ENCODE assay signal across 19 cellular contexts in genomic region chr2:231696004-231696367, GRCh38. TPM values are rescaled to one million over a fixed set of nuclear protein-coding genes. Genes with fewer than 3 reads are reported as not detected.
DNase-seq lines count a peak whose midpoint lies in the region; ATAC-seq, FAIRE-seq and TF ChIP-seq lines count a peak whose summit lies in the region.
"Had no signal": no experiment of that assay in that cellular context is flagged by ENCODE, and none has a peak within 500 bp of the region (broad histone marks: within the 10 kb centered on the region; RNA-seq: fewer than 3 reads in every experiment).

No MANE protein-coding gene starts in this region.

- no peak overlapping the region for H3K27ac Mint-ChIP-seq in astrocyte (ENCODE audit: unreplicated experiment)
- H3K27ac Mint-ChIP-seq: activated CD8-positive, alpha-beta T cell treated with anti-CD3 and anti-CD28 coated beads for 36 hours; CD4-positive, alpha-beta T cell; naive thymus-derived CD8-positive, alpha-beta T cell had no signal

- TF ChIP-seq CTCF in astrocyte (IDR thresholded peaks at IDR 0.05; ENCODE audit: insufficient read depth, low read depth, low read length), result no peak
- TF ChIP-seq CTCF in suprapubic skin (IDR thresholded peaks at IDR 0.05), result no peak

- no peak overlapping the region for H3K4me3 Mint-ChIP-seq in astrocyte (ENCODE audit: unreplicated experiment)
- H3K4me3 Mint-ChIP-seq: activated CD8-positive, alpha-beta T cell treated with anti-CD3 and anti-CD28 coated beads for 36 hours; CD4-positive, alpha-beta T cell; naive thymus-derived CD8-positive, alpha-beta T cell had no signal

- ATAC-seq in left lobe of liver, result peak; percentile 73
- ATAC-seq: activated CD8-positive, alpha-beta T cell treated with anti-CD3 and anti-CD28 coated beads for 36 hours; naive thymus-derived CD8-positive, alpha-beta T cell had no signal

- H3K4me1 ChIP-seq in astrocyte (ENCODE audit: insufficient read depth, low read length) (no peaks in the 10 kb centered on the region), suprapubic skin (peaks cover 29% of the 10 kb centered on the region)
- H3K4me1 ChIP-seq: adrenal gland had no signal

- no peak overlapping the region for H3K9ac ChIP-seq in astrocyte (ENCODE audit: low read length)

- no peak overlapping the region for H3K4me3 ChIP-seq in astrocyte (ENCODE audit: insufficient read depth, low read depth, low read length)
- H3K4me3 ChIP-seq in suprapubic skin, result no peak overlapping the region
- H3K4me3 ChIP-seq: adrenal gland, lung, PC-9, transverse colon had no signal

- H3K27me3 ChIP-seq in astrocyte (ENCODE audit: insufficient read depth, low read length) (no peaks in the 10 kb centered on the region), suprapubic skin (no peaks in the 10 kb centered on the region)
- H3K27me3 ChIP-seq: adrenal gland, transverse colon had no signal

- in situ Hi-C loops in ACHN (cut with HindIII; ENCODE audit: low pct_ligation_motif_present, low pct_unique_long_range_greater_than_20kb, low sequenced_read_pairs), result no loop called here

- no peaks in the 10 kb centered on the region for H3K36me3 Mint-ChIP-seq in astrocyte (ENCODE audit: low read depth, unreplicated experiment)

- DNase-seq in GM03348 (ENCODE audit: low spot score) (peak; percentile 84), astrocyte (ENCODE audit: low read depth) (no peak), left lobe of liver (ENCODE audit: low spot score) (peak; percentile 69), suprapubic skin (ENCODE audit: low spot score in 2 of 2) (no peak), GOT3 (lab: John Stamatoyannopoulos, UW) (no peak), AML-193 (lab: John Stamatoyannopoulos, UW) (no peak), ACHN (no peak)
- DNase-seq: activated CD8-positive, alpha-beta T cell treated with anti-CD3 and anti-CD28 coated beads for 36 hours; adrenal gland; CD4-positive, alpha-beta T cell; naive thymus-derived CD8-positive, alpha-beta T cell; NCI-H187 treated with DMSO at 0.1 percent for 48 hours; NCI-H524; PC-9; transverse colon; WERI-Rb-1 had no signal

- H2AFZ ChIP-seq in astrocyte (ENCODE audit: low read depth, low read length), result no peak overlapping the region
- H2AFZ ChIP-seq: PC-9 had no signal

- peak; percentile 76 for FAIRE-seq in astrocyte (lab: Jason Lieb, UNC)
- FAIRE-seq: GM12892 had no signal

- H3K4me2 ChIP-seq in astrocyte (ENCODE audit: low read length), result no peak overlapping the region
- H3K4me2 ChIP-seq: PC-9 had no signal

- H3K9me3 ChIP-seq in astrocyte (ENCODE audit: insufficient read depth, low read depth, low read length), result no peaks in the 10 kb centered on the region
- H3K9me3 ChIP-seq in suprapubic skin, result no peaks in the 10 kb centered on the region
- H3K9me3 ChIP-seq: adrenal gland, transverse colon had no signal

- no peaks in the 10 kb centered on the region for H3K4me1 Mint-ChIP-seq in astrocyte (ENCODE audit: low read depth, unreplicated experiment)
- H3K4me1 Mint-ChIP-seq: naive thymus-derived CD8-positive, alpha-beta T cell had no signal

- TF ChIP-seq EP300 in suprapubic skin (IDR thresholded peaks at IDR 0.05), result no peak

- WGBS in suprapubic skin, result 26% methylated on average over 2 of the region's 2 CpGs

- H3K27me3 Mint-ChIP-seq in astrocyte (ENCODE audit: low read depth, unreplicated experiment), result peaks cover 11% of the 10 kb centered on the region
- H3K27me3 Mint-ChIP-seq: activated CD8-positive, alpha-beta T cell treated with anti-CD3 and anti-CD28 coated beads for 36 hours; CD4-positive, alpha-beta T cell; naive thymus-derived CD8-positive, alpha-beta T cell had no signal

- H3K36me3 ChIP-seq in astrocyte (ENCODE audit: insufficient read depth, low read length), result no peaks in the 10 kb centered on the region
- H3K36me3 ChIP-seq in suprapubic skin, result no peaks in the 10 kb centered on the region
- H3K36me3 ChIP-seq: adrenal gland, transverse colon, WERI-Rb-1 had no signal

- no peaks in the 10 kb centered on the region for H3K9me3 Mint-ChIP-seq in astrocyte (ENCODE audit: unreplicated experiment)
- H3K9me3 Mint-ChIP-seq: activated CD8-positive, alpha-beta T cell treated with anti-CD3 and anti-CD28 coated beads for 36 hours; CD4-positive, alpha-beta T cell; naive thymus-derived CD8-positive, alpha-beta T cell had no signal

- TF ChIP-seq POLR2A in suprapubic skin (IDR thresholded peaks at IDR 0.05), result no peak

- no peak overlapping the region for H3K27ac ChIP-seq in astrocyte (ENCODE audit: low read depth, low read length)
- H3K27ac ChIP-seq in suprapubic skin, result peak overlapping the region; percentile 65
- H3K27ac ChIP-seq: epithelial cell of prostate, PC-9, WERI-Rb-1 had no signal

- H4K20me1 ChIP-seq in astrocyte (ENCODE audit: insufficient read depth, low read length), result no peaks in the 10 kb centered on the region

- H3K79me2 ChIP-seq in astrocyte (ENCODE audit: insufficient read depth, low read length), result no peaks in the 10 kb centered on the region

RNA-seq across cellular contexts. Expression of gene PTMA, which starts 12.3 kb away (rescaled TPM):
- total RNA-seq in astrocyte (396 and 469 TPM in 2 replicates), left lobe of liver (213 TPM), suprapubic skin (1,000 to 10,000 TPM in 3 of 4 donors, 100 to 1,000 TPM in 1; 781 to 1,090 (median 1,063) TPM)

Comparison
In these comparisons a context has a peak if more than half of its experiments do, and no peak if none do; other contexts are left out.
1. DNase-seq: peak in GM03348 (single experiment) and left lobe of liver (single experiment); none in astrocyte (single experiment), suprapubic skin (0 of 2), GOT3 (single experiment), AML-193 (0 of 2) and ACHN (single experiment).